ENCODE assay signal across 1 cellular context in genomic region chr19:6740589-6741348, GRCh38.
TF ChIP-seq lines count a peak whose summit lies in the region.

No MANE protein-coding gene starts in this region.

TF ChIP-seq in K562, 482 proteins besides CTCF, POLR2A, EP300 and RAD21 (continued from another document):
- TF ChIP-seq VEZF1 (CRISPR knock-in tag; IDR thresholded peaks at IDR 0.05) = peak; percentile 89
- TF ChIP-seq ZNF347 (CRISPR knock-in tag; IDR thresholded peaks at IDR 0.05; ENCODE audit: low read depth) = no peak
- TF ChIP-seq, protein P1, sequence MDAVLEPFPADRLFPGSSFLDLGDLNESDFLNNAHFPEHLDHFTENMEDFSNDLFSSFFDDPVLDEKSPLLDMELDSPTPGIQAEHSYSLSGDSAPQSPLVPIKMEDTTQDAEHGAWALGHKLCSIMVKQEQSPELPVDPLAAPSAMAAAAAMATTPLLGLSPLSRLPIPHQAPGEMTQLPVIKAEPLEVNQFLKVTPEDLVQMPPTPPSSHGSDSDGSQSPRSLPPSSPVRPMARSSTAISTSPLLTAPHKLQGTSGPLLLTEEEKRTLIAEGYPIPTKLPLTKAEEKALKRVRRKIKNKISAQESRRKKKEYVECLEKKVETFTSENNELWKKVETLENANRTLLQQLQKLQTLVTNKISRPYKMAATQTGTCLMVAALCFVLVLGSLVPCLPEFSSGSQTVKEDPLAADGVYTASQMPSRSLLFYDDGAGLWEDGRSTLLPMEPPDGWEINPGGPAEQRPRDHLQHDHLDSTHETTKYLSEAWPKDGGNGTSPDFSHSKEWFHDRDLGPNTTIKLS (IDR thresholded peaks at IDR 0.05; ENCODE audit: borderline replicate concordance, low read depth) = peak; percentile 15; the same call in 1 of the 2 replicates
- TF ChIP-seq ZNF124 (CRISPR knock-in tag; IDR thresholded peaks at IDR 0.05) = no peak
- TF ChIP-seq, protein P2, sequence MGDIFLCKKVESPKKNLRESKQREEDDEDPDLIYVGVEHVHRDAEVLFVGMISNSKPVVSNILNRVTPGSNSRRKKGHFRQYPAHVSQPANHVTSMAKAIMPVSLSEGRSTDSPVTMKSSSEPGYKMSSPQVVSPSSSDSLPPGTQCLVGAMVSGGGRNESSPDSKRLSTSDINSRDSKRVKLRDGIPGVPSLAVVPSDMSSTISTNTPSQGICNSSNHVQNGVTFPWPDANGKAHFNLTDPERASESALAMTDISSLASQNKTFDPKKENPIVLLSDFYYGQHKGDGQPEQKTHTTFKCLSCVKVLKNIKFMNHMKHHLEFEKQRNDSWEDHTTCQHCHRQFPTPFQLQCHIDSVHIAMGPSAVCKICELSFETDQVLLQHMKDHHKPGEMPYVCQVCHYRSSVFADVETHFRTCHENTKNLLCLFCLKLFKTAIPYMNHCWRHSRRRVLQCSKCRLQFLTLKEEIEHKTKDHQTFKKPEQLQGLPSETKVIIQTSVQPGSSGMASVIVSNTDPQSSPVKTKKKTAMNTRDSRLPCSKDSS (IDR thresholded peaks at IDR 0.05; ENCODE audit: low read depth, partially characterized antibody) = no peak
- TF ChIP-seq KLF10 (CRISPR knock-in tag; IDR thresholded peaks at IDR 0.05) = no peak
- TF ChIP-seq, protein P3, sequence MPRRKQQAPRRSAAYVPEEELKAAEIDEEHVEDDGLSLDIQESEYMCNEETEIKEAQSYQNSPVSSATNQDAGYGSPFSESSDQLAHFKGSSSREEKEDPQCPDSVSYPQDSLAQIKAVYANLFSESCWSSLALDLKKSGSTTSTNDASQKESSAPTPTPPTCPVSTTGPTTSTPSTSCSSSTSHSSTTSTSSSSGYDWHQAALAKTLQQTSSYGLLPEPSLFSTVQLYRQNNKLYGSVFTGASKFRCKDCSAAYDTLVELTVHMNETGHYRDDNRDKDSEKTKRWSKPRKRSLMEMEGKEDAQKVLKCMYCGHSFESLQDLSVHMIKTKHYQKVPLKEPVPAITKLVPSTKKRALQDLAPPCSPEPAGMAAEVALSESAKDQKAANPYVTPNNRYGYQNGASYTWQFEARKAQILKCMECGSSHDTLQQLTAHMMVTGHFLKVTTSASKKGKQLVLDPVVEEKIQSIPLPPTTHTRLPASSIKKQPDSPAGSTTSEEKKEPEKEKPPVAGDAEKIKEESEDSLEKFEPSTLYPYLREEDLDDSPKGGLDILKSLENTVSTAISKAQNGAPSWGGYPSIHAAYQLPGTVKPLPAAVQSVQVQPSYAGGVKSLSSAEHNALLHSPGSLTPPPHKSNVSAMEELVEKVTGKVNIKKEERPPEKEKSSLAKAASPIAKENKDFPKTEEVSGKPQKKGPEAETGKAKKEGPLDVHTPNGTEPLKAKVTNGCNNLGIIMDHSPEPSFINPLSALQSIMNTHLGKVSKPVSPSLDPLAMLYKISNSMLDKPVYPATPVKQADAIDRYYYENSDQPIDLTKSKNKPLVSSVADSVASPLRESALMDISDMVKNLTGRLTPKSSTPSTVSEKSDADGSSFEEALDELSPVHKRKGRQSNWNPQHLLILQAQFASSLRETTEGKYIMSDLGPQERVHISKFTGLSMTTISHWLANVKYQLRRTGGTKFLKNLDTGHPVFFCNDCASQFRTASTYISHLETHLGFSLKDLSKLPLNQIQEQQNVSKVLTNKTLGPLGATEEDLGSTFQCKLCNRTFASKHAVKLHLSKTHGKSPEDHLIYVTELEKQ (CRISPR knock-in tag; IDR thresholded peaks at IDR 0.05) = no peak
- peak; percentile 69; the same call in 1 of the 2 replicates for TF ChIP-seq GABPA (tag; conservative IDR thresholded peaks at IDR 0.05; ENCODE audit: low read depth)
- no peak for TF ChIP-seq ARID1B (IDR thresholded peaks at IDR 0.05)
- TF ChIP-seq DACH1 (IDR thresholded peaks at IDR 0.05; ENCODE audit: partially characterized antibody) = no peak
- no peak for TF ChIP-seq PREB (CRISPR knock-in tag; IDR thresholded peaks at IDR 0.05)
- no peak for TF ChIP-seq YBX1 (IDR thresholded peaks at IDR 0.05)
- 0 out of 2 replicates have a peak, but pooled peaks have one; percentile 26 for TF ChIP-seq ZNF232 (CRISPR knock-in tag; IDR thresholded peaks at IDR 0.05)
- 0 out of 4 replicates have a peak, but pooled peaks of 1 of the 2 experiments have one; percentile 13 for TF ChIP-seq NRF1 (conservative IDR thresholded peaks at IDR 0.05 in 1 of 2, IDR thresholded peaks at IDR 0.05 in 1 of 2)
- TF ChIP-seq OTX1 (CRISPR knock-in tag; IDR thresholded peaks at IDR 0.05) = no peak
- peak in 1 of 2 experiments; percentile 70; a peak in 2 of 4 replicates for TF ChIP-seq NONO (IDR thresholded peaks at IDR 0.05; ENCODE audit: low read depth in 2 of 2, low read length in 1 of 2)
- no peak for TF ChIP-seq MCM2 (IDR thresholded peaks at IDR 0.05; ENCODE audit: low read depth)
- no peak for TF ChIP-seq NFE2 (IDR thresholded peaks at IDR 0.05; ENCODE audit: low read depth)
- no peak for TF ChIP-seq MAFK (IDR thresholded peaks at IDR 0.05; ENCODE audit: low read length)
- TF ChIP-seq COPS2 (conservative IDR thresholded peaks at IDR 0.05) = no peak
- TF ChIP-seq MCM3 (IDR thresholded peaks at IDR 0.05) = no peak
- TF ChIP-seq TAF1 (IDR thresholded peaks at IDR 0.05; ENCODE audit: control insufficient read depth, extremely low read depth, insufficient read depth, low read length, severe bottlenecking) = no peak
